Comparison of ENCODE assay signal across 9 cellular contexts in genomic region chr9:37290881-37291485, GRCh38.
A peak's percentile ranks its signal among the peaks of the same experiment; 100 is the strongest.
DNase-seq lines count a peak whose midpoint lies in the region; ATAC-seq and TF ChIP-seq lines count a peak whose summit lies in the region.
"Had no signal": no experiment of that assay in that cellular context is flagged by ENCODE, and none has a peak within 500 bp of the region (broad histone marks: within the 10 kb centered on the region; RNA-seq: fewer than 3 reads in every experiment).

No MANE protein-coding gene starts in this region.

- H3K36me3 ChIP-seq in A673 (ENCODE audit: insufficient read depth, low read length, poor library complexity, severe bottlenecking) (no peaks in the 10 kb centered on the region), SJCRH30 (no peaks in the 10 kb centered on the region)

- H3K4me1 ChIP-seq in A673 (ENCODE audit: insufficient read depth, low read length, poor library complexity, severe bottlenecking), result peaks cover 59% of the 10 kb centered on the region
- H3K4me1 ChIP-seq in SJCRH30, result peaks cover 26% of the 10 kb centered on the region

- intact Hi-C loops in A673 (cut with micrococcal nuclease; ENCODE audit: unreplicated experiment), result no loop called here

- ATAC-seq in GM18868 (IDR thresholded peaks at IDR 0.05; ENCODE audit: unreplicated experiment) (peak; percentile 32), HG02885 (IDR thresholded peaks at IDR 0.05; ENCODE audit: poor library complexity, unreplicated experiment) (no peak)

- H3K27me3 ChIP-seq in A673 (replicated peaks; ENCODE audit: insufficient read depth, low read depth, low read length, poor library complexity), result no peaks in the 10 kb centered on the region
- no peaks in the 10 kb centered on the region for H3K27me3 ChIP-seq in SJCRH30

- CTCF ChIA-PET in A673 (lab: Charles Lee), result no interaction called here

- TF ChIP-seq CTCF in A673 (conservative IDR thresholded peaks at IDR 0.05; ENCODE audit: low read depth, low read length), result no peak

- H3K9me3 ChIP-seq in A673 (ENCODE audit: low read depth, low read length, poor library complexity, severe bottlenecking) (no peaks in the 10 kb centered on the region), SJCRH30 (replicated peaks) (no peaks in the 10 kb centered on the region)

- DNase-seq in A673 (ENCODE audit: low spot score) (peak; percentile 69), SJCRH30 (no peak), fibroblast of peridontal ligament (ENCODE audit: extremely low read depth) (peak; percentile 89), germinal center (ENCODE audit: low spot score) (no peak), DMS79 (lab: John Stamatoyannopoulos, UW) (no peak), NCI-H2107 (lab: John Stamatoyannopoulos, UW) (no peak)
- DNase-seq: GDM1 had no signal

- H3K4me3 ChIP-seq in A673 (ENCODE audit: low read depth, low read length, poor library complexity, severe bottlenecking) (peak overlapping the region; percentile 9), SJCRH30 (no peak overlapping the region)

- H3K27ac ChIP-seq in A673 (ENCODE audit: low read depth, low read length, poor library complexity, severe bottlenecking) (peak overlapping the region; percentile 86), SJCRH30 (0 out of 2 replicates have a peak overlapping the region, but pooled peaks have one; percentile 2)

- TSS peak; percentile 94 for BruUV-seq in A673 (replicated peaks; lab: Mats Ljungman, UMichigan)

- POLR2A ChIA-PET in A673 (lab: Charles Lee; ENCODE audit: low non-redundant PET), result no interaction called here

Comparison
In these comparisons a context has a peak if more than half of its experiments do, and no peak if none do; other contexts are left out.
1. DNase-seq: peak in A673 (single experiment) and fibroblast of peridontal ligament (single experiment); none in SJCRH30 (0 of 2), germinal center (single experiment), DMS79 (single experiment) and NCI-H2107 (single experiment).